8 cellular contexts compared by ENCODE assay signal in genomic region chr10:110074986-110075664, GRCh38.
A peak's percentile ranks its signal among the peaks of the same experiment; 100 is the strongest.
DNase-seq lines count a peak whose midpoint lies in the region; ATAC-seq and TF ChIP-seq lines count a peak whose summit lies in the region.

No MANE protein-coding gene starts in this region.

- H3K27ac Mint-ChIP-seq in stimulated activated naive CD8-positive, alpha-beta T cell treated with anti-CD3 and anti-CD28 coated beads, Interleukin-15, Interleukin-2, amounts not matched to agents 100 ng/mL and 50 ng/mL, for 24 hours = peak overlapping the region; percentile 88

- no peaks in the 10 kb centered on the region for H3K36me3 ChIP-seq in brain microvascular endothelial cell (replicated peaks)
- H3K36me3 ChIP-seq in effector memory CD4-positive, alpha-beta T cell (ENCODE audit: control insufficient read depth, insufficient read depth, low read length) = no peaks in the 10 kb centered on the region

- no peaks in the 10 kb centered on the region for H3K27me3 ChIP-seq in brain microvascular endothelial cell (replicated peaks)
- H3K27me3 ChIP-seq in effector memory CD4-positive, alpha-beta T cell (replicated peaks; ENCODE audit: control insufficient read depth, insufficient read depth, low read length, poor library complexity, severe bottlenecking) = no peaks in the 10 kb centered on the region

- H3K4me3 Mint-ChIP-seq in stimulated activated naive CD8-positive, alpha-beta T cell treated with anti-CD3 and anti-CD28 coated beads, Interleukin-15, Interleukin-2, amounts not matched to agents 100 ng/mL and 50 ng/mL, for 24 hours = peak overlapping the region; percentile 30

- TF ChIP-seq CTCF in brain microvascular endothelial cell (IDR thresholded peaks at IDR 0.05; ENCODE audit: low read depth, low read length, missing control alignments) = no peak

- H3K27me3 Mint-ChIP-seq in stimulated activated naive CD8-positive, alpha-beta T cell treated with anti-CD3 and anti-CD28 coated beads, Interleukin-15, Interleukin-2, amounts not matched to agents 100 ng/mL and 50 ng/mL, for 24 hours = no peaks in the 10 kb centered on the region

- peaks cover 90% of the 10 kb centered on the region for H3K4me1 Mint-ChIP-seq in stimulated activated naive CD8-positive, alpha-beta T cell treated with anti-CD3 and anti-CD28 coated beads, Interleukin-15, Interleukin-2, amounts not matched to agents 100 ng/mL and 50 ng/mL, for 24 hours (ENCODE audit: low read depth)

- no peaks in the 10 kb centered on the region for H3K9me3 Mint-ChIP-seq in stimulated activated naive CD8-positive, alpha-beta T cell treated with anti-CD3 and anti-CD28 coated beads, Interleukin-15, Interleukin-2, amounts not matched to agents 100 ng/mL and 50 ng/mL, for 24 hours

- no peak for DNase-seq in stimulated activated naive CD8-positive, alpha-beta T cell treated with anti-CD3 and anti-CD28 coated beads, Interleukin-15, Interleukin-2, amounts not matched to agents 100 U/mL and 50 U/mL, for 24 hours
- DNase-seq in brain microvascular endothelial cell (peak; percentile 84), lung microvascular endothelial cell (ENCODE audit: low read depth in 2 of 2) (peak; percentile 80 to 94), occipital lobe (lab: John Stamatoyannopoulos, UW) (no peak), Ammon's horn (ENCODE audit: low spot score) (no peak), NCI-H1436 (lab: John Stamatoyannopoulos, UW) (no peak)
- DNase-seq in effector memory CD4-positive, alpha-beta T cell = no peak

- H3K27ac ChIP-seq in brain microvascular endothelial cell = peak overlapping the region; percentile 94
- H3K27ac ChIP-seq in effector memory CD4-positive, alpha-beta T cell (ENCODE audit: insufficient read depth, low read length, poor library complexity, severe bottlenecking) = no peak overlapping the region

- H3K36me3 Mint-ChIP-seq in stimulated activated naive CD8-positive, alpha-beta T cell treated with anti-CD3 and anti-CD28 coated beads, Interleukin-15, Interleukin-2, amounts not matched to agents 100 ng/mL and 50 ng/mL, for 24 hours (ENCODE audit: low read depth) = no peaks in the 10 kb centered on the region

- in situ Hi-C loops in brain microvascular endothelial cell (cut with HindIII; ENCODE audit: low pct_ligation_motif_present, low sequenced_read_pairs) = loop anchor here (25.0 kb wide), 1 partner anchor 188 kb away; no protein-coding TSS in a partner anchor

- peaks cover 65% of the 10 kb centered on the region for H3K4me1 ChIP-seq in effector memory CD4-positive, alpha-beta T cell (ENCODE audit: control insufficient read depth, insufficient read depth, low read length, poor library complexity, severe bottlenecking)

- no peak overlapping the region for H3K4me3 ChIP-seq in brain microvascular endothelial cell (ENCODE audit: low read depth, low read length)
- no peak overlapping the region for H3K4me3 ChIP-seq in effector memory CD4-positive, alpha-beta T cell (ENCODE audit: insufficient read depth, low read depth, low read length, poor library complexity, severe bottlenecking)

- ATAC-seq in stimulated activated naive CD8-positive, alpha-beta T cell treated with anti-CD3 and anti-CD28 coated beads, Interleukin-15, Interleukin-2, amounts not matched to agents 100 U/mL and 50 U/mL, for 24 hours = no peak

- H3K9me3 ChIP-seq in effector memory CD4-positive, alpha-beta T cell (ENCODE audit: control insufficient read depth, low read length) = no peaks in the 10 kb centered on the region

Comparison
In these comparisons a context has a peak if more than half of its experiments do, and no peak if none do; other contexts are left out.
1. DNase-seq: peak in brain microvascular endothelial cell (single experiment) and lung microvascular endothelial cell (2 of 2); none in stimulated activated naive CD8-positive, alpha-beta T cell treated with anti-CD3 and anti-CD28 coated beads, Interleukin-15, Interleukin-2, amounts not matched to agents 100 U/mL and 50 U/mL, for 24 hours (single experiment), occipital lobe (single experiment), Ammon's horn (single experiment), effector memory CD4-positive, alpha-beta T cell (0 of 3) and NCI-H1436 (single experiment).